In the genomic region with DNA sequence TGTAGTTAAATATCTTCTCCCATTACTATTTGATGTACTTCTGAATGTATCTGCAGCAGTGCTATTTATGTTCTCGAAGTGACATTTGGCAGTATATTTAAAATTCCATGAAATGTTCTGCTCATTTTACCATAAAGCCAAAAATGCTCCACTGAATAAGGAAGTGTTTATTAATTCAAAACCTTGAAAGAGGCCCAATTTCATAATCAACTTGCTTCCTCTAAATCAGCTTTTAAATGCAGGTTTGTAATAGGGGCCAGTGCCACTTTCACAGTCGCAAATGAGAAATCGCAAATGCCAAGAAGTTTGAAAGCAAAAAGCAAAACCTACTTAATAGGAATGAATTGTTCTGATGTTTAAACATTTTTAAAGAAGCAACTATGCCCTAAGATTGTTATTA, we compare ENCODE assay signal across 21 cellular contexts.
"Had no signal": no experiment of that assay in that cellular context is flagged by ENCODE, and none has a peak within 500 bp of the region (broad histone marks: within the 10 kb centered on the region; RNA-seq: fewer than 3 reads in every experiment).

No MANE protein-coding gene starts in this region.

- H3K9me3 ChIP-seq: body of pancreas, lower lobe of right lung, stomach, suprapubic skin had no signal

- H3K27ac ChIP-seq: cardiac muscle cell, lower lobe of right lung, stomach, suprapubic skin, tibial nerve had no signal

- H3K4me3 Mint-ChIP-seq: activated CD4-positive, alpha-beta memory T cell treated with anti-CD3 and anti-CD28 coated beads, Interleukin-2, amount 10 ng/mL, durations not matched to agents 7 days and 5 days; activated CD4-positive, alpha-beta T cell treated with anti-CD3 and anti-CD28 coated beads, Interleukin-2, amount 10 ng/mL, durations not matched to agents 24 days and 14 days; activated naive CD8-positive, alpha-beta T cell treated with anti-CD3 and anti-CD28 coated beads, Interleukin-2, amount 50 U/mL, for 24 hours; naive B cell; stimulated activated effector memory CD8-positive, alpha-beta T cell treated with anti-CD3 and anti-CD28 coated beads, Interleukin-12 subunit alpha, Interleukin-12 subunit beta, amount 100 ng/mL, for 72 hours had no signal

- H3K27ac Mint-ChIP-seq: activated CD4-positive, alpha-beta memory T cell treated with anti-CD3 and anti-CD28 coated beads, Interleukin-2, amount 10 ng/mL, durations not matched to agents 7 days and 5 days; activated CD4-positive, alpha-beta T cell treated with anti-CD3 and anti-CD28 coated beads, Interleukin-2, amount 10 ng/mL, durations not matched to agents 24 days and 14 days; activated naive CD8-positive, alpha-beta T cell treated with anti-CD3 and anti-CD28 coated beads, Interleukin-2, amount 50 U/mL, for 24 hours; stimulated activated effector memory CD8-positive, alpha-beta T cell treated with anti-CD3 and anti-CD28 coated beads, Interleukin-12 subunit alpha, Interleukin-12 subunit beta, amount 100 ng/mL, for 72 hours had no signal

- ATAC-seq: activated naive CD8-positive, alpha-beta T cell treated with anti-CD3 and anti-CD28 coated beads, Interleukin-2, amount 50 U/mL, for 24 hours; body of pancreas; lower lobe of right lung; sciatic nerve; stimulated activated effector memory CD8-positive, alpha-beta T cell treated with anti-CD3 and anti-CD28 coated beads, Interleukin-12 subunit alpha, Interleukin-12 subunit beta, amount 100 ng/mL, for 72 hours had no signal

- H3K27me3 ChIP-seq: body of pancreas, cardiac muscle cell, heart right ventricle, stomach, suprapubic skin, tibial nerve had no signal

- H3K4me1 ChIP-seq: lower lobe of right lung, suprapubic skin had no signal

- H3K9me3 Mint-ChIP-seq: activated naive CD8-positive, alpha-beta T cell treated with anti-CD3 and anti-CD28 coated beads, Interleukin-2, amount 50 U/mL, for 24 hours; stimulated activated effector memory CD8-positive, alpha-beta T cell treated with anti-CD3 and anti-CD28 coated beads, Interleukin-12 subunit alpha, Interleukin-12 subunit beta, amount 100 ng/mL, for 72 hours had no signal

- H3K27me3 Mint-ChIP-seq: activated CD4-positive, alpha-beta memory T cell treated with anti-CD3 and anti-CD28 coated beads, Interleukin-2, amount 10 ng/mL, durations not matched to agents 7 days and 5 days; activated CD4-positive, alpha-beta T cell treated with anti-CD3 and anti-CD28 coated beads, Interleukin-2, amount 10 ng/mL, durations not matched to agents 24 days and 14 days; activated naive CD8-positive, alpha-beta T cell treated with anti-CD3 and anti-CD28 coated beads, Interleukin-2, amount 50 U/mL, for 24 hours; naive B cell had no signal

- H3K4me3 ChIP-seq: body of pancreas, cardiac muscle cell, heart right ventricle, lower lobe of right lung, stomach, suprapubic skin, tibial nerve had no signal

- DNase-seq: activated CD4-positive, alpha-beta memory T cell treated with anti-CD3 and anti-CD28 coated beads, Interleukin-2, amount 10 ng/mL, durations not matched to agents 7 days and 5 days; activated CD4-positive, alpha-beta T cell treated with anti-CD3 and anti-CD28 coated beads, Interleukin-2, amount 10 ng/mL, durations not matched to agents 24 days and 14 days; activated effector memory CD4-positive, alpha-beta T cell treated with anti-CD3 and anti-CD28 coated beads, Interleukin-2, amount 50 U/mL, for 16 hours; activated naive CD4-positive, alpha-beta T cell treated with anti-CD3 and anti-CD28 coated beads, Interleukin-2, amount 50 U/mL, for 16 hours; activated naive CD8-positive, alpha-beta T cell treated with anti-CD3 and anti-CD28 coated beads, Interleukin-2, amount 50 U/mL, for 24 hours; body of pancreas; effector CD8-positive, alpha-beta T cell; erythroblast; foreskin fibroblast; heart right ventricle; lower lobe of right lung; naive B cell; occipital lobe; small intestine; stimulated activated CD4-positive, alpha-beta T cell treated with anti-CD3 and anti-CD28 coated beads, Interleukin-2, amount 100 ng/mL, for 24 hours; stomach had no signal
